Comparison of ENCODE assay signal across 19 cellular contexts in the genomic region with DNA sequence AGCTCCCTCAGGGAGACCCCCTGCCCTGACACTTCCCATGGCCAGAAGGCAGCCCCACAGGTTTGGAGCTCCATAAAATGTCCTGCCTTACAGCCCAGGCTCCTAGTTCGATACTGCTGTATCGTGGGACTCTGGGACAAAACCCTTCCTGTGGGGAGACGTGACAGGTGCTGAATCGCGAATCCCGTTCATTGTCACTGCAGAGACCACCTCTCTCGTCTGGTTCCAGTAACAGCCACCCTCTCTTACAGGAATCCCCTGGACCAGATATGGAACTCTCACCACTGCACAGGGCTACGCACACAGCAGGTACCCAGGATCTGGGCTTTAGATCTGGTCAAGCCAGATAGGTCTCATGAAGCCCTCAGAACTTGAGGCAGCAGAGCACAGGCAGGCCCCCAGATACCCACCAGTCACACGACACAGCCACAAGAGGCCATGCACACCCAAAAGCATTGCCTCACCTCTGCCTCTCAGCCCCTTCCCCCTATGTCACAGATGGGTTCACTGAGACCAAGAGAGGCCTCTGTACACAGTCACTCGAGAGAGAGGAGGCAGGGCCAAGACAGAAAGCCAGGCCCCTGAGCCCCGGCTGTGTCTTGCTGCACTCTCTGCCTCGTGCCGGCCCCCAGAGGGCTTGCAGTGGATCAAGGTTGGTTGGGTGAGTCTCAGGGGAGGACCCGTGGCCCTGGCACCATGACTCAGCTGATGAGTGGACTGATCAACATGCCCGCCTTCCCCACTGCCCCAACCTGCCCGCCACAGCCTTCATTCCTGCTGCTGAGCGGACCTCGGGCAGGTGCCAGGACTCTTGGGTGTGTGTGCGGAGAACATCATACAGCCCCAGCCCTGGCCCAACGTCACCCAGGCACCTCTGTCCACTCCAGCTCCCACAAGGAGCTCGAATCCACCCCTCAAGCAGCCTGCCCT. TPM values are rescaled to one million over a fixed set of nuclear protein-coding genes. Genes with fewer than 3 reads are reported as not detected.
DNase-seq lines count a peak whose midpoint lies in the region; ATAC-seq, FAIRE-seq and TF ChIP-seq lines count a peak whose summit lies in the region.
"Had no signal": no experiment of that assay in that cellular context is flagged by ENCODE, and none has a peak within 500 bp of the region (broad histone marks: within the 10 kb centered on the region; RNA-seq: fewer than 3 reads in every experiment).

No MANE protein-coding gene starts in this region.

- H4K20me1 ChIP-seq in GM12878 (ENCODE audit: control insufficient read depth, insufficient read depth) (no peaks in the 10 kb centered on the region), H9 (ENCODE audit: control insufficient read depth, insufficient read depth, insufficient read length) (no peaks in the 10 kb centered on the region)

- no peak overlapping the region for H4K8ac ChIP-seq in H9 (replicated peaks; ENCODE audit: insufficient read length, low read depth, low read length)

- H3K4me3 ChIP-seq in GM12878 = no peak overlapping the region
- no peak overlapping the region for H3K4me3 ChIP-seq in right lobe of liver
- H3K4me3 ChIP-seq in upper lobe of right lung = no peak overlapping the region

- TF ChIP-seq CTCF in GM12878 (IDR thresholded peaks at IDR 0.05 in 2 of 3, conservative IDR thresholded peaks at IDR 0.05 in 1 of 3; ENCODE audit: control insufficient read depth in 2 of 3, extremely low read depth in 1 of 3, insufficient read depth in 1 of 3, low read depth in 3 of 3, low read length in 3 of 3) (no peak), right lobe of liver (IDR thresholded peaks at IDR 0.05) (no peak), upper lobe of right lung (IDR thresholded peaks at IDR 0.05) (no peak), H9 (conservative IDR thresholded peaks at IDR 0.05) (no peak)

- RAD21 ChIA-PET in GM12878 (lab: Charles Lee; ENCODE audit: unreplicated experiment) = no interaction called here

- H3K9me3 Mint-ChIP-seq in H9 = no peaks in the 10 kb centered on the region; a peak in 1 of 5 replicates
- H3K9me3 Mint-ChIP-seq: activated T-helper 1 cell treated with anti-CD3 and anti-CD28 coated beads, Interleukin-12 subunit alpha, Interleukin-12 subunit beta, Interleukin-2, Interleukin-4 antibody, amounts not matched to agents 30 ng/mL and 10 ng/mL and 1 ng/mL, durations not matched to agents 14 hours and 24 hours and 36 hours; CD8-positive, alpha-beta T cell; stimulated activated effector memory CD8-positive, alpha-beta T cell treated with anti-CD3 and anti-CD28 coated beads, Interleukin-12 subunit alpha, Interleukin-12 subunit beta, amount 100 ng/mL, for 72 hours had no signal

- H3K27ac Mint-ChIP-seq in H9 = peak overlapping the region in 1 of 3 experiments; percentile 94; a peak in 2 of 7 replicates
- H3K27ac Mint-ChIP-seq: activated T-helper 1 cell treated with anti-CD3 and anti-CD28 coated beads, Interleukin-12 subunit alpha, Interleukin-12 subunit beta, Interleukin-2, Interleukin-4 antibody, amounts not matched to agents 30 ng/mL and 10 ng/mL and 1 ng/mL, durations not matched to agents 14 hours and 24 hours and 36 hours; CD8-positive, alpha-beta T cell; stimulated activated effector memory CD8-positive, alpha-beta T cell treated with anti-CD3 and anti-CD28 coated beads, Interleukin-12 subunit alpha, Interleukin-12 subunit beta, amount 100 ng/mL, for 72 hours had no signal

- H3K27ac ChIP-seq in GM12878 (ENCODE audit: control insufficient read depth, insufficient read depth) (peak overlapping the region; percentile 22; the same call in 1 of the 2 replicates), right lobe of liver (peak overlapping the region; percentile 90 to 99 (median 98)), upper lobe of right lung (peak overlapping the region; percentile 30), H9 (ENCODE audit: insufficient read length, low read depth, low read length) (no peak overlapping the region)

- in situ Hi-C loops in GM12878 (cut with MboI) = no loop called here

- no peak for TF ChIP-seq POLR2A in GM12878 (IDR thresholded peaks at IDR 0.05; ENCODE audit: low read depth, low read length)
- peak; percentile 63 for TF ChIP-seq POLR2A in right lobe of liver (IDR thresholded peaks at IDR 0.05)
- no peak for TF ChIP-seq POLR2A in erythroblast (IDR thresholded peaks at IDR 0.05; ENCODE audit: low read length)

- H3K4me1 ChIP-seq in GM12878 (ENCODE audit: control insufficient read depth, insufficient read depth, low read length) = peaks cover 52% of the 10 kb centered on the region
- H3K4me1 ChIP-seq in right lobe of liver = peaks cover 0 to 95% (median 42%) of the 10 kb centered on the region in 4 donors
- peaks cover 12% of the 10 kb centered on the region for H3K4me1 ChIP-seq in upper lobe of right lung
- peaks cover 3% of the 10 kb centered on the region for H3K4me1 ChIP-seq in H9 (ENCODE audit: insufficient read depth, low read length)

- H3K4me2 ChIP-seq in GM12878 (ENCODE audit: control insufficient read depth, insufficient read depth) (no peak overlapping the region), H9 (ENCODE audit: insufficient read depth, insufficient read length, low read length) (no peak overlapping the region)

- no peak overlapping the region for H2BK120ac ChIP-seq in H9 (ENCODE audit: low read depth, low read length, poor library complexity, severe bottlenecking)

- H3K27me3 Mint-ChIP-seq in H9 (ENCODE audit: low read depth) = peaks cover 4% of the 10 kb centered on the region

- no peak overlapping the region for H3K56ac ChIP-seq in H9 (ENCODE audit: insufficient read length, low read depth, low read length)

- POLR2A ChIA-PET in GM12878 (lab: Charles Lee) = no interaction called here

- H3K14ac ChIP-seq in H9 (ENCODE audit: insufficient read depth, low read length) = no peak overlapping the region

- H3K23me2 ChIP-seq in H9 (ENCODE audit: insufficient read length, low read depth, low read length, poor library complexity, severe bottlenecking) = no peaks in the 10 kb centered on the region

- TF ChIP-seq EP300 in GM12878 (IDR thresholded peaks at IDR 0.05; ENCODE audit: borderline replicate concordance in 1 of 2, control insufficient read depth in 1 of 2, low read depth in 2 of 2, low read length in 2 of 2) = no peak

- no peak overlapping the region for H2AK5ac ChIP-seq in H9 (ENCODE audit: insufficient read length, low read length)

- H2BK15ac ChIP-seq in H9 (ENCODE audit: low read depth, low read length) = no peak overlapping the region

- no peak overlapping the region for H3K18ac ChIP-seq in H9 (ENCODE audit: insufficient read length, low read depth, low read length)

- DNase-seq in LHCN-M2 (ENCODE audit: low read depth) (peak; percentile 46), GM12878 (ENCODE audit: low read depth, low spot score) (no peak), right lobe of liver (peak; percentile 88 to 92 (median 88)), upper lobe of right lung (peak; percentile 90), erythroblast (lab: John Stamatoyannopoulos, UW) (no peak), H9 (no peak)
- DNase-seq: CD8-positive, alpha-beta T cell; foreskin melanocyte; GOT3; NCI-H1930; NCI-H748 treated with DMSO at 0.1 percent for 48 hours; right cardiac atrium; stimulated activated CD4-positive, alpha-beta T cell treated with anti-CD3 and anti-CD28 coated beads, Interleukin-4, amount 100 ng/mL, for 4 hours had no signal

- H3K9ac ChIP-seq in GM12878 (ENCODE audit: control insufficient read depth, insufficient read depth, low read length) (no peak overlapping the region), H9 (ENCODE audit: extremely low read depth, insufficient read length, low read length) (no peak overlapping the region)

- H3K36me3 Mint-ChIP-seq in H9 (ENCODE audit: insufficient read depth in 1 of 3, low read depth in 3 of 3) = peaks cover 12 to 23% (median 14%) of the 10 kb centered on the region in 3 experiments
- H3K36me3 Mint-ChIP-seq: CD8-positive, alpha-beta T cell; stimulated activated effector memory CD8-positive, alpha-beta T cell treated with anti-CD3 and anti-CD28 coated beads, Interleukin-12 subunit alpha, Interleukin-12 subunit beta, amount 100 ng/mL, for 72 hours had no signal

- BruUV-seq in GM12878 (replicated peaks; lab: Mats Ljungman, UMichigan) = no TSS peak

- H3K4ac ChIP-seq in H9 (ENCODE audit: low read depth, low read length) = no peak overlapping the region

- 74% methylated on average over 21 of the region's 21 CpGs for WGBS in GM12878 (ENCODE audit: insufficient coverage, insufficient replicate concordance, low lambda C conversion rate, missing lambda C conversion rate)
- 56% methylated on average over 6 of the region's 21 CpGs for WGBS in right lobe of liver (ENCODE audit: insufficient coverage, low coverage, low lambda C conversion rate, missing lambda C conversion rate)
- WGBS in H9 (ENCODE audit: extremely low coverage, insufficient read length, low lambda C conversion rate) = no CpG with 5 or more reads among the region's 21 CpGs

- H3K79me2 ChIP-seq in GM12878 (ENCODE audit: control insufficient read depth, insufficient read depth, low read length) (peaks cover 45% of the 10 kb centered on the region), H9 (ENCODE audit: insufficient read depth, low read length) (peaks cover 17% of the 10 kb centered on the region; the same call in 1 of the 2 replicates)

- H4K91ac ChIP-seq in H9 (ENCODE audit: insufficient read length, low read depth, low read length) = no peak overlapping the region

- no peak overlapping the region for H4K5ac ChIP-seq in H9 (ENCODE audit: insufficient read length, low read depth, low read length)

- H3K23ac ChIP-seq in H9 (ENCODE audit: insufficient read length, low read depth, low read length) = no peak overlapping the region

- SMC1A ChIA-PET in GM12878 (lab: Charles Lee; ENCODE audit: uncharacterized antibody, unreplicated experiment) = interaction anchor here (1.1 to 1.3 kb wide), 2 partner anchors 8 to 20 kb away, joined by 3 to 4 read pairs; a partner anchor contains a TSS

- no peak overlapping the region for H2AFZ ChIP-seq in GM12878 (ENCODE audit: control insufficient read depth, low read depth, low read length)
- H2AFZ ChIP-seq in H9 (ENCODE audit: low read length) = no peak overlapping the region

- H3K4me3 Mint-ChIP-seq in H9 = no peak overlapping the region
- H3K4me3 Mint-ChIP-seq: activated T-helper 1 cell treated with anti-CD3 and anti-CD28 coated beads, Interleukin-12 subunit alpha, Interleukin-12 subunit beta, Interleukin-2, Interleukin-4 antibody, amounts not matched to agents 30 ng/mL and 10 ng/mL and 1 ng/mL, durations not matched to agents 14 hours and 24 hours and 36 hours; CD8-positive, alpha-beta T cell; stimulated activated effector memory CD8-positive, alpha-beta T cell treated with anti-CD3 and anti-CD28 coated beads, Interleukin-12 subunit alpha, Interleukin-12 subunit beta, amount 100 ng/mL, for 72 hours had no signal

- TF ChIP-seq RAD21 in GM12878 (IDR thresholded peaks at IDR 0.05; ENCODE audit: insufficient read depth, low read depth, low read length) = no peak

- H3K27me3 ChIP-seq in GM12878 (replicated peaks in 1 of 2; ENCODE audit: control insufficient read depth in 2 of 2, insufficient read depth in 2 of 2, low read length in 1 of 2) = no peaks in the 10 kb centered on the region
- H3K27me3 ChIP-seq in right lobe of liver = no peaks in the 10 kb centered on the region
- H3K27me3 ChIP-seq in upper lobe of right lung = no peaks in the 10 kb centered on the region
- H3K27me3 ChIP-seq in H9 (ENCODE audit: insufficient read depth, low read length) = no peaks in the 10 kb centered on the region

- H2BK12ac ChIP-seq in H9 (ENCODE audit: insufficient read length, low read depth, low read length) = no peak overlapping the region

- intact Hi-C loops in GM12878 (cut with micrococcal nuclease; ENCODE audit: unreplicated experiment) = no loop called here
- intact Hi-C loops in right lobe of liver (cut with DNase I) = no loop called here
- intact Hi-C loops in upper lobe of right lung (cut with DNase I) = no loop called here

- no peaks in the 10 kb centered on the region for H3K9me3 ChIP-seq in GM12878 (replicated peaks; ENCODE audit: control insufficient read depth, insufficient read depth, low read length)
- no peaks in the 10 kb centered on the region for H3K9me3 ChIP-seq in right lobe of liver
- H3K9me3 ChIP-seq in upper lobe of right lung = no peaks in the 10 kb centered on the region
- H3K9me3 ChIP-seq in H9 (ENCODE audit: control insufficient read depth, low read depth, low read length) = no peaks in the 10 kb centered on the region

- H3K36me3 ChIP-seq in GM12878 (ENCODE audit: control insufficient read depth in 2 of 2, insufficient read depth in 2 of 2, low read length in 1 of 2) (no peaks in the 10 kb centered on the region), right lobe of liver (peaks cover 0 to 4% (median 0%) of the 10 kb centered on the region in 4 donors), upper lobe of right lung (no peaks in the 10 kb centered on the region)

- no peak overlapping the region for H2BK5ac ChIP-seq in H9 (ENCODE audit: insufficient read length, low read length)

- CTCF ChIA-PET in GM12878 (lab: Yijun Ruan, JAX) = interaction anchor here (1.2 kb wide), 1 partner anchor 82 kb away, joined by 3 read pairs; no protein-coding TSS in a partner anchor

- H3K4me1 Mint-ChIP-seq in H9 = peaks cover 34 to 43% of the 10 kb centered on the region in 2 experiments
- H3K4me1 Mint-ChIP-seq: stimulated activated effector memory CD8-positive, alpha-beta T cell treated with anti-CD3 and anti-CD28 coated beads, Interleukin-12 subunit alpha, Interleukin-12 subunit beta, amount 100 ng/mL, for 72 hours had no signal

- H3T11ph ChIP-seq in H9 (ENCODE audit: low read length) = no peak overlapping the region

- no peak for FAIRE-seq in GM12878 (lab: Jason Lieb, UNC)
- FAIRE-seq: GM18507 had no signal

- no peak overlapping the region for H2BK20ac ChIP-seq in H9 (ENCODE audit: low read depth, low read length, poor library complexity, severe bottlenecking)

- H3K79me1 ChIP-seq in H9 (ENCODE audit: insufficient read depth, low read depth, low read length, poor library complexity, severe bottlenecking) = no peaks in the 10 kb centered on the region

- ATAC-seq in GM12878 (no peak), right lobe of liver (peak; percentile 7 to 33 (median 17)), upper lobe of right lung (peak; percentile 78), GM21786 (IDR thresholded peaks at IDR 0.05; ENCODE audit: unreplicated experiment) (no peak), GM18873 (IDR thresholded peaks at IDR 0.05; ENCODE audit: low FRiP score, unreplicated experiment) (no peak)
- ATAC-seq: CD8-positive, alpha-beta T cell; right cardiac atrium; Right ventricle myocardium inferior; stimulated activated effector memory CD8-positive, alpha-beta T cell treated with anti-CD3 and anti-CD28 coated beads, Interleukin-12 subunit alpha, Interleukin-12 subunit beta, amount 100 ng/mL, for 72 hours had no signal

RNA-seq across cellular contexts. Expression of a gene that starts 7.6 kb away (rescaled TPM):
- total RNA-seq in LHCN-M2 (2014; rRNA removed) = 73.1 and 83.5 TPM in 2 replicates
- polyA plus RNA-seq in LHCN-M2 (2012) = 28.3 TPM
- total RNA-seq in GM12878 (2013; cell fraction: nucleolus; rRNA removed) = 75.7 and 78.9 TPM in 2 replicates
- 25.8 and 26.6 TPM in 2 replicates for total RNA-seq in GM12878 (2014; rRNA removed)
- total RNA-seq in GM12878 (2014; rRNA removed; fragmentation: Illumina TruSeq; extraction: Trizol) = 9.6 and 12.4 TPM in 2 replicates
- 31.0 and 33.1 TPM in 2 replicates for total RNA-seq in GM12878 (2021)
- polyA plus RNA-seq in GM12878 (2011; ENCODE audit: low read depth) = 11.9 TPM
- 13.3 and 21.5 TPM in 2 replicates for polyA plus RNA-seq in GM12878 (2011; rRNA removed)
- 23.5 and 34.5 TPM in 2 replicates for polyA plus RNA-seq in GM12878 (2011; cell fraction: cytosol; rRNA removed)
- 21.3 and 28.2 TPM in 2 replicates for polyA plus RNA-seq in GM12878 (2011; cell fraction: nucleus; rRNA removed)
- polyA plus RNA-seq in GM12878 (2012) = 18.7 and 26.5 TPM in 2 replicates
- polyA plus RNA-seq in GM12878 (2014; fragmentation: Illumina TruSeq; extraction: Trizol) = 4.4 and 7.0 TPM in 2 replicates
- polyA plus RNA-seq in GM12878 (2014; fragmentation: Nextera tagmentation; extraction: Ambion mirVana) = 1 to 10 TPM in 1 of 2 experiments, under 1 TPM in 1; 0.85 to 2.2 TPM
- 24.4 and 25.9 TPM in 2 replicates for polyA plus RNA-seq in GM12878 (2014; rRNA removed)
- polyA plus RNA-seq in GM12878 (2016; fragmentation: Nextera tagmentation; extraction: Ambion mirVana) = 10 to 100 TPM; 33.8 to 36.8 TPM
- polyA minus RNA-seq in GM12878 (2011; rRNA and poly(A)+ RNA removed) = 10.0 and 19.3 TPM in 2 replicates
- 11.2 and 11.4 TPM in 2 replicates for polyA minus RNA-seq in GM12878 (2011; cell fraction: cytosol; rRNA and poly(A)+ RNA removed)
- polyA minus RNA-seq in GM12878 (2011; cell fraction: nucleus; rRNA and poly(A)+ RNA removed) = 3.4 and 5.3 TPM in 2 replicates
- total RNA-seq in right lobe of liver = 100 to 1,000 TPM; 260 to 452 (median 415) TPM
- total RNA-seq in upper lobe of right lung = 148 TPM
- 22.3 and 25.1 TPM in 2 replicates for total RNA-seq in H9 (2021)
- total RNA-seq: CD8-positive, alpha-beta T cell had no signal

Comparison
In these comparisons a context has a peak if more than half of its experiments do, and no peak if none do; other contexts are left out.
1. DNase-seq: peak in LHCN-M2 (single experiment), right lobe of liver (3 of 3) and upper lobe of right lung (single experiment); none in GM12878 (single experiment), erythroblast (0 of 2) and H9 (single experiment).
2. ATAC-seq: peak in right lobe of liver (4 of 4) and upper lobe of right lung (single experiment); none in GM12878 (single experiment), GM21786 (single experiment) and GM18873 (single experiment).